ENCODE assay signal across 1 cellular context in genomic region chr12:112584266-112584722, GRCh38.
A peak's percentile ranks its signal among the peaks of the same experiment; 100 is the strongest.
TF ChIP-seq lines count a peak whose summit lies in the region.

No MANE protein-coding gene starts in this region.

TF ChIP-seq in K562, 482 proteins besides CTCF, POLR2A, EP300 and RAD21 (continued from another document and continues in another):
- no peak for TF ChIP-seq IRF1 (CRISPR knock-in tag; IDR thresholded peaks at IDR 0.05; ENCODE audit: borderline replicate concordance)
- TF ChIP-seq MBD2 (IDR thresholded peaks at IDR 0.05; ENCODE audit: borderline replicate concordance, low read depth) = peak; percentile 32; the same call in 1 of the 2 replicates
- TF ChIP-seq NFIC (IDR thresholded peaks at IDR 0.05) = no peak
- no peak for TF ChIP-seq SAP30 (IDR thresholded peaks at IDR 0.05; ENCODE audit: borderline replicate concordance, insufficient read depth, low read depth, low read length, poor library complexity, severe bottlenecking)
- no peak for TF ChIP-seq HDAC8 (tag; IDR thresholded peaks at IDR 0.05)
- no peak for TF ChIP-seq HBP1 (CRISPR knock-in tag; IDR thresholded peaks at IDR 0.05)
- no peak for TF ChIP-seq ZEB2 (IDR thresholded peaks at IDR 0.05)
- TF ChIP-seq ZNF655 (CRISPR knock-in tag; IDR thresholded peaks at IDR 0.05) = no peak
- TF ChIP-seq MAFF (IDR thresholded peaks at IDR 0.05; ENCODE audit: low read length) = peak; percentile 41; the same call in 1 of the 2 replicates
- no peak for TF ChIP-seq POU5F1 (IDR thresholded peaks at IDR 0.05; ENCODE audit: borderline replicate concordance, low read depth, low read length, partially characterized antibody)
- TF ChIP-seq NR2C1 (IDR thresholded peaks at IDR 0.05) = 0 out of 2 replicates have a peak, but pooled peaks have one; percentile 42
- 0 out of 2 replicates have a peak, but pooled peaks have one; percentile 19 for TF ChIP-seq NR2C1 (tag; IDR thresholded peaks at IDR 0.05)
- TF ChIP-seq CAMTA2 (CRISPR knock-in tag; conservative IDR thresholded peaks at IDR 0.05) = no peak
- peak; percentile 44; the same call in 1 of the 2 replicates for TF ChIP-seq ZBTB12 (CRISPR knock-in tag; IDR thresholded peaks at IDR 0.05)
- TF ChIP-seq MAFK (IDR thresholded peaks at IDR 0.05; ENCODE audit: low read length) = peak; percentile 28; the same call in 1 of the 2 replicates
- no peak for TF ChIP-seq ZBED1 (IDR thresholded peaks at IDR 0.05)
- TF ChIP-seq COPS2 (conservative IDR thresholded peaks at IDR 0.05) = no peak
- TF ChIP-seq CSDE1 (IDR thresholded peaks at IDR 0.05) = no peak
- peak; percentile 16; the same call in 1 of the 2 replicates for TF ChIP-seq PHF8 (IDR thresholded peaks at IDR 0.05; ENCODE audit: borderline replicate concordance, low read length)
- no peak for TF ChIP-seq PTTG1 (tag; IDR thresholded peaks at IDR 0.05; ENCODE audit: low read depth)
- no peak for TF ChIP-seq DNMT1 (IDR thresholded peaks at IDR 0.05)
- no peak for TF ChIP-seq ZFPM2 (CRISPR knock-in tag; IDR thresholded peaks at IDR 0.05)
- no peak for TF ChIP-seq ZNF512 (tag; IDR thresholded peaks at IDR 0.05)
- TF ChIP-seq HNRNPLL (IDR thresholded peaks at IDR 0.05; ENCODE audit: low read depth, low read length, poor library complexity, severe bottlenecking) = peak; percentile 80
- TF ChIP-seq RBFOX2 (IDR thresholded peaks at IDR 0.05; ENCODE audit: low read depth, low read length) = peak; percentile 36; the same call in 1 of the 2 replicates
- TF ChIP-seq MIER1 (IDR thresholded peaks at IDR 0.05; ENCODE audit: low read depth) = no peak
- TF ChIP-seq MTA1 (IDR thresholded peaks at IDR 0.05; ENCODE audit: borderline replicate concordance) = no peak
- no peak for TF ChIP-seq ESRRB (CRISPR knock-in tag; IDR thresholded peaks at IDR 0.05; ENCODE audit: borderline replicate concordance)
- no peak for TF ChIP-seq RCOR1 (IDR thresholded peaks at IDR 0.05; ENCODE audit: borderline replicate concordance in 1 of 2, low read depth in 2 of 2, low read length in 2 of 2)
- TF ChIP-seq CREB5 (CRISPR knock-in tag; IDR thresholded peaks at IDR 0.05) = no peak
- no peak for TF ChIP-seq E2F8 (IDR thresholded peaks at IDR 0.05; ENCODE audit: low read depth, partially characterized antibody)
- TF ChIP-seq ATF1 (CRISPR knock-in tag; IDR thresholded peaks at IDR 0.05) = no peak
- peak; percentile 86 for TF ChIP-seq ATF1 (tag; IDR thresholded peaks at IDR 0.05)
- TF ChIP-seq JUN (IDR thresholded peaks at IDR 0.05; ENCODE audit: borderline replicate concordance, low read depth, low read length) = no peak
- no peak for TF ChIP-seq JUN (CRISPR knock-in tag; IDR thresholded peaks at IDR 0.05; ENCODE audit: borderline replicate concordance)
- TF ChIP-seq CHCHD3 (CRISPR knock-in tag; IDR thresholded peaks at IDR 0.05) = no peak
- no peak for TF ChIP-seq HCFC1 (IDR thresholded peaks at IDR 0.05; ENCODE audit: low read depth, low read length)
- no peak for TF ChIP-seq TARDBP (IDR thresholded peaks at IDR 0.05)
- TF ChIP-seq ZNF717 (CRISPR knock-in tag; IDR thresholded peaks at IDR 0.05) = no peak
- peak; percentile 78 for TF ChIP-seq MAFG (tag; conservative IDR thresholded peaks at IDR 0.05)
- TF ChIP-seq CEBPG (CRISPR knock-in tag; IDR thresholded peaks at IDR 0.05) = no peak
- TF ChIP-seq CEBPG (tag; conservative IDR thresholded peaks at IDR 0.05 in 1 of 2, IDR thresholded peaks at IDR 0.05 in 1 of 2) = no peak
- 0 out of 2 replicates have a peak, but pooled peaks have one; percentile 45 for TF ChIP-seq MGA (IDR thresholded peaks at IDR 0.05)
